ENCODE assay signal across 8 cellular contexts in genomic region chr5:42057254-42057690, GRCh38.
A peak's percentile ranks its signal among the peaks of the same experiment; 100 is the strongest.
DNase-seq lines count a peak whose midpoint lies in the region; ATAC-seq and TF ChIP-seq lines count a peak whose summit lies in the region.

No MANE protein-coding gene starts in this region.

- 32 to 49% methylated on average over 5 of the region's 5 CpGs for WGBS in lower leg skin, 2 donors

- H3K27me3 ChIP-seq in WERI-Rb-1 (ENCODE audit: insufficient read depth, low read depth, severe bottlenecking), result peaks cover 36% of the 10 kb centered on the region

- no peak overlapping the region for H3K27ac ChIP-seq in WERI-Rb-1

- TF ChIP-seq POLR2A in lower leg skin (IDR thresholded peaks at IDR 0.05), result no peak

- intact Hi-C loops in lower leg skin (cut with DNase I; ENCODE audit: low total_unique reads), result no loop called here

- H3K36me3 ChIP-seq in WERI-Rb-1, result no peaks in the 10 kb centered on the region

- no peak overlapping the region for H3K4me3 ChIP-seq in WERI-Rb-1 (ENCODE audit: low read depth, low read length)
- H3K4me3 ChIP-seq in lower leg skin (ENCODE audit: low read depth, poor library complexity, severe bottlenecking), result no peak overlapping the region

- no peaks in the 10 kb centered on the region for H3K9me3 ChIP-seq in WERI-Rb-1 (ENCODE audit: severe bottlenecking)

- ATAC-seq in HG02798 (IDR thresholded peaks at IDR 0.05; ENCODE audit: poor library complexity, unreplicated experiment), result peak; percentile 93

- peak; percentile 57 for DNase-seq in A172 (ENCODE audit: low spot score)
- DNase-seq in GM13977 (ENCODE audit: low spot score), result peak; percentile 50
- DNase-seq in NCI-H146 (lab: John Stamatoyannopoulos, UW), result peak; percentile 28
- DNase-seq in WERI-Rb-1, result peak; percentile 44
- DNase-seq in central memory CD4-positive, alpha-beta T cell, result peak; percentile 46
- DNase-seq in lower leg skin (ENCODE audit: low spot score in 2 of 2), result peak; percentile 25 to 79
- DNase-seq in stimulated activated CD8-positive, alpha-beta memory T cell treated with anti-CD3 and anti-CD28 coated beads, Interleukin-7, amount 100 ng/mL, for 1 hour (ENCODE audit: low read depth in 2 of 2), result peak; percentile 2 to 18

- TF ChIP-seq CTCF in GM13977 (IDR thresholded peaks at IDR 0.05; ENCODE audit: extremely low read depth, insufficient read depth, missing control alignments) (peak; percentile 85), WERI-Rb-1 (IDR thresholded peaks at IDR 0.05; ENCODE audit: low read depth, low read length) (peak; percentile 83), lower leg skin (IDR thresholded peaks at IDR 0.05) (no peak)

- in situ Hi-C loops in GM13977 (cut with MboI; ENCODE audit: low pct_unique_long_range_greater_than_20kb, low sequenced_read_pairs, unreplicated experiment), result loop anchor here (10.0 to 25.0 kb wide), 2 partner anchors 202 to 370 kb away; no protein-coding TSS in a partner anchor

Comparison
In these comparisons a context has a peak if more than half of its experiments do, and no peak if none do; other contexts are left out.
1. CTCF ChIP-seq: peak in GM13977 (single experiment) and WERI-Rb-1 (single experiment); none in lower leg skin (0 of 3).
2. Peak in every context shown above with its lines, with median percentiles within 50 percentile points of each other: DNase-seq.